ENCODE assay signal across 19 cellular contexts in the genomic region with DNA sequence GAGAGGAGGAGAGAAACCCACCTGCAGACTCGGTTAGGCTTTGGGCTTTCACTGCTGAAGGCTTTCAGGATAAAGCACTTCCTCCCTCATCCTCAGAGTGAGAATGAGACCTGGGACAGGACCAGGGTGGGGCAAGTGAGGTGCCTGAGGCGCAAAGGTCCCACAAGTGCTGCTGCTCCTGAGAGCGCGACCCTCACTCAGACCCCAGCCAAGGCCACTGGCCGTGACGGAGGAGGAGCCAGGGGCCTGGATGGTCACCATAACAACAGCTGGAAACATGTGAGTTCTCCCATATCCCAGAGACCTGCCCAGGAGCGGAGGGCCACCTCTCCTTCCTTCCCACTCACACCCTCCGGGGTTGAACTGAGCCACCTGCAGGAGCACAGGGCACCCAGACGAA. TPM values are rescaled to one million over a fixed set of nuclear protein-coding genes. Genes with fewer than 3 reads are reported as not detected.
DNase-seq lines count a peak whose midpoint lies in the region; ATAC-seq and TF ChIP-seq lines count a peak whose summit lies in the region.
"Had no signal": no experiment of that assay in that cellular context is flagged by ENCODE, and none has a peak within 500 bp of the region (broad histone marks: within the 10 kb centered on the region; RNA-seq: fewer than 3 reads in every experiment).

No MANE protein-coding gene starts in this region.

- H3K9me3 ChIP-seq in RWPE2 (ENCODE audit: severe bottlenecking) = no peaks in the 10 kb centered on the region
- H3K9me3 ChIP-seq: colonic mucosa, MG63, neutrophil, SK-N-SH had no signal

- H3K27me3 ChIP-seq in RWPE2 (ENCODE audit: insufficient read depth, poor library complexity, severe bottlenecking) = no peaks in the 10 kb centered on the region
- H3K27me3 ChIP-seq: colonic mucosa, MG63 had no signal

- no peak for TF ChIP-seq CTCF in RWPE2 (IDR thresholded peaks at IDR 0.05; ENCODE audit: poor library complexity, severe bottlenecking)

- H3K36me3 ChIP-seq in RWPE2 (ENCODE audit: low read depth) = no peaks in the 10 kb centered on the region
- H3K36me3 ChIP-seq: colonic mucosa, MG63, neutrophil had no signal

- no peak for ATAC-seq in Right ventricle myocardium superior (ENCODE audit: poor library complexity)
- ATAC-seq in left ventricle myocardium superior = no peak
- ATAC-seq in RWPE2 (ENCODE audit: low read depth) = peak; percentile 7; the same call in 1 of the 3 replicates
- ATAC-seq in stimulated activated naive CD8-positive, alpha-beta T cell treated with anti-CD3 and anti-CD28 coated beads, Interleukin-15, Interleukin-2, amounts not matched to agents 100 U/mL and 50 U/mL, for 24 hours = no peak
- ATAC-seq: activated naive CD8-positive, alpha-beta T cell treated with anti-CD3 and anti-CD28 coated beads, Interleukin-2, amount 50 U/mL, for 24 hours had no signal

- DNase-seq in Right ventricle myocardium superior (peak; percentile 13), left ventricle myocardium superior (no peak), RWPE2 (ENCODE audit: low spot score) (no peak), left kidney (ENCODE audit: low read depth, low spot score) (peak; percentile 91), NCI-H82 treated with DMSO at 0.1 percent for 48 hours (lab: John Stamatoyannopoulos, UW; ENCODE audit: unreplicated experiment) (no peak), head of caudate nucleus (no peak), ecto neural progenitor cell (ENCODE audit: low spot score) (no peak)
- DNase-seq in stimulated activated naive CD8-positive, alpha-beta T cell treated with anti-CD3 and anti-CD28 coated beads, Interleukin-15, Interleukin-2, amounts not matched to agents 100 U/mL and 50 U/mL, for 24 hours = no peak
- DNase-seq: activated naive CD8-positive, alpha-beta T cell treated with anti-CD3 and anti-CD28 coated beads, Interleukin-2, amount 50 U/mL, for 24 hours; foreskin fibroblast; NCI-H146; NCI-H82; SK-N-SH; T1000 had no signal

- no peak overlapping the region for H3K4me3 ChIP-seq in RWPE2 (ENCODE audit: severe bottlenecking)
- H3K4me3 ChIP-seq: colonic mucosa, MG63, smooth muscle cell had no signal

- no peak overlapping the region for H3K27ac ChIP-seq in RWPE2 (ENCODE audit: poor library complexity, severe bottlenecking)
- H3K27ac ChIP-seq: C4-2B, colonic mucosa, neutrophil had no signal

- peaks cover 10% of the 10 kb centered on the region for H3K4me1 ChIP-seq in RWPE2 (ENCODE audit: insufficient read depth, poor library complexity, severe bottlenecking)
- H3K4me1 ChIP-seq: colonic mucosa had no signal

- intact Hi-C loops in Right ventricle myocardium superior (cut with DNase I) = no loop called here
- intact Hi-C loops in left ventricle myocardium superior (cut with micrococcal nuclease) = no loop called here
- intact Hi-C loops in head of caudate nucleus (cut with DNase I) = no loop called here

RNA-seq across cellular contexts. Expression of a gene that starts 46.9 kb away (rescaled TPM):
- total RNA-seq in Right ventricle myocardium superior = 94.7 TPM
- total RNA-seq in left ventricle myocardium superior = 118 TPM

Comparison
In these comparisons a context has a peak if more than half of its experiments do, and no peak if none do; other contexts are left out.
1. DNase-seq: peak in Right ventricle myocardium superior (single experiment) and left kidney (single experiment); none in left ventricle myocardium superior (single experiment), RWPE2 (single experiment), stimulated activated naive CD8-positive, alpha-beta T cell treated with anti-CD3 and anti-CD28 coated beads, Interleukin-15, Interleukin-2, amounts not matched to agents 100 U/mL and 50 U/mL, for 24 hours (single experiment), NCI-H82 treated with DMSO at 0.1 percent for 48 hours (single experiment), head of caudate nucleus (0 of 42) and ecto neural progenitor cell (single experiment).